19 cellular contexts compared by ENCODE assay signal in the genomic region with DNA sequence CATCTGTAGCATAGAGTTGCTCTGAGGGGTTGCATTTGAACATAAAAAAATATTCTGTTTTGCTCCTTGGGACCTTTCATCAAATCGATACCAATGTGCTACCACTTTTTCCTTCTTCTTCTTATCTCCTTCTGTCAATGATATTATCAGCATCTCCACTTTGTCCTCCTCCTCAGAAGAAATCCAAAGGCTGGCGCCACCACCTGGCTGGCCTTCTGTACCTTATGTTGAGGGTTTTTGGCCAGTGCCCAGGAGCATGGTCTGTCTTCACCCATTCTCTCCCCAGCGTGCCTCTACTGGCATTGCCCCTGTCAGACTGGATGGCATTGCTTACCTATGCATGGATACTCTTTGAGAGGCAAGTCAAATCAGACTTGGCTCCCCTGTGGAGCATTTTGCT.
"Had no signal": no experiment of that assay in that cellular context is flagged by ENCODE, and none has a peak within 500 bp of the region (broad histone marks: within the 10 kb centered on the region; RNA-seq: fewer than 3 reads in every experiment).

No MANE protein-coding gene starts in this region.

- H3K36me3 Mint-ChIP-seq: activated naive CD8-positive, alpha-beta T cell treated with anti-CD3 and anti-CD28 coated beads for 36 hours had no signal

- H3K27me3 ChIP-seq: upper lobe of right lung had no signal

- H3K4me1 Mint-ChIP-seq: activated naive CD8-positive, alpha-beta T cell treated with anti-CD3 and anti-CD28 coated beads for 36 hours; T-helper 17 cell had no signal

- H3K9me3 Mint-ChIP-seq: activated naive CD8-positive, alpha-beta T cell treated with anti-CD3 and anti-CD28 coated beads for 36 hours; activated T-helper 1 cell treated with anti-CD3 and anti-CD28 coated beads, Interleukin-12 subunit alpha, Interleukin-12 subunit beta, Interleukin-2, Interleukin-4 antibody, amounts not matched to agents 30 ng/mL and 10 ng/mL and 1 ng/mL, durations not matched to agents 14 hours and 24 hours and 36 hours; nephron progenitor cell had no signal

- H3K4me3 ChIP-seq: lung, upper lobe of right lung had no signal

- H3K4me3 Mint-ChIP-seq: activated naive CD8-positive, alpha-beta T cell treated with anti-CD3 and anti-CD28 coated beads for 36 hours; activated T-helper 1 cell treated with anti-CD3 and anti-CD28 coated beads, Interleukin-12 subunit alpha, Interleukin-12 subunit beta, Interleukin-2, Interleukin-4 antibody, amounts not matched to agents 30 ng/mL and 10 ng/mL and 1 ng/mL, durations not matched to agents 14 hours and 24 hours and 36 hours; nephron progenitor cell; T-helper 17 cell had no signal

- H3K4me1 ChIP-seq: upper lobe of right lung had no signal

- H3K36me3 ChIP-seq: upper lobe of right lung had no signal

- H3K27ac ChIP-seq: epithelial cell of prostate, upper lobe of right lung, VCaP had no signal

- ATAC-seq: T-helper 17 cell, upper lobe of right lung had no signal

- DNase-seq: activated CD4-positive, alpha-beta T cell treated with anti-CD3 and anti-CD28 coated beads, Interleukin-2, amount 50 U/mL, for 48 hours; activated gamma-delta T cell treated with Interleukin-2 at 50 U/mL for 16 hours; activated naive CD8-positive, alpha-beta T cell treated with anti-CD3 and anti-CD28 coated beads for 36 hours; activated T-cell treated with anti-CD3 and anti-CD28 coated beads for 4 hours; amygdala; hypothalamus; islet precursor cell; midbrain; nephron progenitor cell; occipital lobe; retina; stimulated activated CD8-positive, alpha-beta memory T cell treated with anti-CD3 and anti-CD28 coated beads, Interleukin-4, amount 100 ng/mL, for 48 hours; stimulated activated naive CD4-positive, alpha-beta T cell; T-helper 17 cell; upper lobe of right lung had no signal

- H3K27ac Mint-ChIP-seq: activated naive CD8-positive, alpha-beta T cell treated with anti-CD3 and anti-CD28 coated beads for 36 hours; activated T-helper 1 cell treated with anti-CD3 and anti-CD28 coated beads, Interleukin-12 subunit alpha, Interleukin-12 subunit beta, Interleukin-2, Interleukin-4 antibody, amounts not matched to agents 30 ng/mL and 10 ng/mL and 1 ng/mL, durations not matched to agents 14 hours and 24 hours and 36 hours; nephron progenitor cell; T-helper 17 cell had no signal

- H3K9me3 ChIP-seq: upper lobe of right lung had no signal
